In genomic region chr7:99992330-99993037, GRCh38 we compare ENCODE assay signal across 4 cellular contexts.
TF ChIP-seq lines count a peak whose summit lies in the region.

No MANE protein-coding gene starts in this region.

TF ChIP-seq in SK-N-SH, 30 proteins besides CTCF, POLR2A, EP300 and RAD21:
- TF ChIP-seq ELF1 (IDR thresholded peaks at IDR 0.05): no peak
- TF ChIP-seq TCF12 (IDR thresholded peaks at IDR 0.05): no peak
- no peak for TF ChIP-seq ZBTB33 (IDR thresholded peaks at IDR 0.05; ENCODE audit: borderline replicate concordance, low read depth)
- TF ChIP-seq TEAD4 (IDR thresholded peaks at IDR 0.05; ENCODE audit: borderline replicate concordance, insufficient read depth): no peak
- TF ChIP-seq SMC3 (IDR thresholded peaks at IDR 0.05; ENCODE audit: low read depth, low read length): no peak
- no peak for TF ChIP-seq JUND (IDR thresholded peaks at IDR 0.05)
- TF ChIP-seq PBX3 (IDR thresholded peaks at IDR 0.05): no peak
- TF ChIP-seq EZH2phosphoT487 (IDR thresholded peaks at IDR 0.05; ENCODE audit: borderline replicate concordance, low read depth): no peak
- TF ChIP-seq RFX5 (IDR thresholded peaks at IDR 0.05; ENCODE audit: low read length): no peak
- TF ChIP-seq USF2 (IDR thresholded peaks at IDR 0.05; ENCODE audit: borderline replicate concordance, low read depth, low read length): no peak
- TF ChIP-seq MEF2A (IDR thresholded peaks at IDR 0.05; ENCODE audit: borderline replicate concordance, low read depth): no peak

TF ChIP-seq in SK-N-SH treated with all-trans-retinoic acid at 6 μM for 48 hours, 23 proteins besides CTCF, POLR2A, EP300 and RAD21 (continues in another document):
- no peak for TF ChIP-seq SNAI2 (CRISPR knock-in tag; IDR thresholded peaks at IDR 0.05)
- no peak for TF ChIP-seq BACH2 (CRISPR knock-in tag; IDR thresholded peaks at IDR 0.05; ENCODE audit: borderline replicate concordance)
- TF ChIP-seq RARB (CRISPR knock-in tag; IDR thresholded peaks at IDR 0.05): no peak
- no peak for TF ChIP-seq POU6F1 (CRISPR knock-in tag; IDR thresholded peaks at IDR 0.05; ENCODE audit: borderline replicate concordance, low read depth)
- TF ChIP-seq PATZ1 (CRISPR knock-in tag; IDR thresholded peaks at IDR 0.05; ENCODE audit: borderline replicate concordance): no peak
- TF ChIP-seq ZNF565 (CRISPR knock-in tag; conservative IDR thresholded peaks at IDR 0.05; ENCODE audit: low read depth): no peak
- no peak for TF ChIP-seq TCF4 (CRISPR knock-in tag; IDR thresholded peaks at IDR 0.05; ENCODE audit: borderline replicate concordance)
- TF ChIP-seq TSHZ2 (CRISPR knock-in tag; IDR thresholded peaks at IDR 0.05): no peak

TF ChIP-seq in Ishikawa, 13 proteins besides CTCF, POLR2A, EP300 and RAD21:
- peak; percentile 11; the same call in 1 of the 2 replicates for TF ChIP-seq USF1 (IDR thresholded peaks at IDR 0.05)
- no peak for TF ChIP-seq MAX (IDR thresholded peaks at IDR 0.05)
- no peak for TF ChIP-seq YY1 (IDR thresholded peaks at IDR 0.05; ENCODE audit: low read depth)

TF ChIP-seq in GM12878, 131 proteins besides CTCF, POLR2A, EP300 and RAD21:
- TF ChIP-seq TCF12 (IDR thresholded peaks at IDR 0.05; ENCODE audit: low read depth, low read length) (no peak), RAD51 (IDR thresholded peaks at IDR 0.05) (peak; percentile 40; the same call in 1 of the 2 replicates)
